In genomic region chr21:45228171-45228641, GRCh38 we compare ENCODE assay signal across 8 cellular contexts. TPM values are rescaled to one million over a fixed set of nuclear protein-coding genes. Genes with fewer than 3 reads are reported as not detected.
A peak's percentile ranks its signal among the peaks of the same experiment; 100 is the strongest.
DNase-seq lines count a peak whose midpoint lies in the region; ATAC-seq and TF ChIP-seq lines count a peak whose summit lies in the region.

No MANE protein-coding gene starts in this region.

- no peaks in the 10 kb centered on the region for H3K9me2 ChIP-seq in OCI-LY7 (ENCODE audit: insufficient read depth, low read length)

- no peaks in the 10 kb centered on the region for H3K79me2 ChIP-seq in OCI-LY7 (ENCODE audit: insufficient read depth, low read depth, low read length)

- peak overlapping the region; percentile 68 for H3K27ac Mint-ChIP-seq in T-helper 2 cell treated with Interferon-gamma antibody and Interleukin-4, amounts not matched to agents 5 μg/mL and 100 μg/mL, for 36 hours

- no peak overlapping the region for H2AFZ ChIP-seq in OCI-LY7 (ENCODE audit: low read length)

- H3K36me3 Mint-ChIP-seq in T-helper 2 cell treated with Interferon-gamma antibody and Interleukin-4, amounts not matched to agents 5 μg/mL and 100 μg/mL, for 36 hours (ENCODE audit: low read depth): peaks cover 17% of the 10 kb centered on the region

- H3K4me1 Mint-ChIP-seq in T-helper 2 cell treated with Interferon-gamma antibody and Interleukin-4, amounts not matched to agents 5 μg/mL and 100 μg/mL, for 36 hours (ENCODE audit: low read depth): peaks cover 40% of the 10 kb centered on the region

- no peaks in the 10 kb centered on the region for H3K36me3 ChIP-seq in OCI-LY7 (ENCODE audit: insufficient read depth, low read length)

- no peaks in the 10 kb centered on the region for H3K9me3 ChIP-seq in OCI-LY7 (ENCODE audit: low read length)

- no peak overlapping the region for H3K4me3 ChIP-seq in astrocyte of the spinal cord (ENCODE audit: low read depth, low read length)
- H3K4me3 ChIP-seq in OCI-LY7 (ENCODE audit: low read depth, low read length, poor library complexity, severe bottlenecking): no peak overlapping the region

- TF ChIP-seq CTCF in astrocyte of the spinal cord (IDR thresholded peaks at IDR 0.05; ENCODE audit: low read depth, low read length) (no peak), OCI-LY7 (conservative IDR thresholded peaks at IDR 0.05; ENCODE audit: low read length) (no peak)

- H3K27me3 Mint-ChIP-seq in T-helper 2 cell treated with Interferon-gamma antibody and Interleukin-4, amounts not matched to agents 5 μg/mL and 100 μg/mL, for 36 hours (ENCODE audit: low read depth): peaks cover 9% of the 10 kb centered on the region

- H3K27ac ChIP-seq in OCI-LY7 (ENCODE audit: low read depth, low read length, poor library complexity, severe bottlenecking): no peak overlapping the region

- no peaks in the 10 kb centered on the region for H3K9me3 Mint-ChIP-seq in T-helper 2 cell treated with Interferon-gamma antibody and Interleukin-4, amounts not matched to agents 5 μg/mL and 100 μg/mL, for 36 hours

- in situ Hi-C loops in Caki2 (cut with HindIII; ENCODE audit: low pct_unique_long_range_greater_than_20kb, low sequenced_read_pairs) (no loop called here), astrocyte of the spinal cord (cut with HindIII; ENCODE audit: low sequenced_read_pairs) (no loop called here)

- no peaks in the 10 kb centered on the region for H3K4me1 ChIP-seq in OCI-LY7 (ENCODE audit: insufficient read depth, low read length, poor library complexity, severe bottlenecking)

- POLR2A ChIA-PET in OCI-LY7 (lab: Charles Lee): no interaction called here

- no peak overlapping the region for H3K4me2 ChIP-seq in OCI-LY7 (ENCODE audit: low read length)

- DNase-seq in Caki2 (ENCODE audit: low read depth) (peak; percentile 77), astrocyte of the spinal cord (ENCODE audit: low read depth, low spot score) (peak; percentile 99), occipital lobe (lab: John Stamatoyannopoulos, UW) (peak; percentile 57), OCI-LY7 (ENCODE audit: low spot score) (no peak), NCI-H2081 treated with DMSO at 0.1 percent for 48 hours (lab: John Stamatoyannopoulos, UW) (no peak), NCI-H2227 treated with DMSO at 0.1 percent for 48 hours (lab: John Stamatoyannopoulos, UW) (no peak)
- DNase-seq in T-helper 2 cell treated with Interferon-gamma antibody and Interleukin-4, amounts not matched to agents 5 μg/mL and 100 μg/mL, for 36 hours (ENCODE audit: low spot score): peak; percentile 78

- CTCF ChIA-PET in OCI-LY7 (lab: Charles Lee; ENCODE audit: unreplicated experiment): no interaction called here

- intact Hi-C loops in OCI-LY7 (cut with micrococcal nuclease; ENCODE audit: unreplicated experiment): loop anchor here (5.0 kb wide), 1 partner anchor 76 kb away; no protein-coding TSS in a partner anchor

- no peaks in the 10 kb centered on the region for H4K20me1 ChIP-seq in OCI-LY7 (ENCODE audit: insufficient read depth, low read length)

- no TSS peak for BruUV-seq in OCI-LY7 (replicated peaks; lab: Mats Ljungman, UMichigan)

- peak overlapping the region; percentile 44 for H3K4me3 Mint-ChIP-seq in T-helper 2 cell treated with Interferon-gamma antibody and Interleukin-4, amounts not matched to agents 5 μg/mL and 100 μg/mL, for 36 hours

- ATAC-seq in GM19023 (IDR thresholded peaks at IDR 0.05; ENCODE audit: unreplicated experiment): no peak

RNA-seq across cellular contexts. Expression of gene POFUT2, which starts 59.5 kb away (rescaled TPM):
- total RNA-seq in Caki2 (2014; rRNA removed; shearing (Covaris generic); ENCODE audit: low replicate concordance): 35.2 and 87.3 TPM in 2 replicates
- total RNA-seq in occipital lobe (9.8 TPM), OCI-LY7 (2022) (17.0 and 20.4 TPM in 2 replicates)
- 14.4 and 20.5 TPM in 2 replicates for total RNA-seq in OCI-LY7 (2014; rRNA removed; shearing (Covaris generic))

Comparison
In these comparisons a context has a peak if more than half of its experiments do, and no peak if none do; other contexts are left out.
1. DNase-seq: peak in Caki2 (single experiment), T-helper 2 cell treated with Interferon-gamma antibody and Interleukin-4, amounts not matched to agents 5 μg/mL and 100 μg/mL, for 36 hours (single experiment), astrocyte of the spinal cord (single experiment) and occipital lobe (single experiment); none in OCI-LY7 (single experiment), NCI-H2081 treated with DMSO at 0.1 percent for 48 hours (single experiment) and NCI-H2227 treated with DMSO at 0.1 percent for 48 hours (single experiment).